16 cellular contexts compared by ENCODE assay signal in genomic region chr1:156463874-156464273, GRCh38. TPM values are rescaled to one million over a fixed set of nuclear protein-coding genes. Genes with fewer than 3 reads are reported as not detected.
DNase-seq lines count a peak whose midpoint lies in the region; FAIRE-seq and TF ChIP-seq lines count a peak whose summit lies in the region.
"Had no signal": no experiment of that assay in that cellular context is flagged by ENCODE, and none has a peak within 500 bp of the region (broad histone marks: within the 10 kb centered on the region; RNA-seq: fewer than 3 reads in every experiment).

No MANE protein-coding gene starts in this region.

- H4K8ac ChIP-seq in H1 (ENCODE audit: extremely low read depth, insufficient read depth, low read length): no peak overlapping the region
- no peak overlapping the region for H4K8ac ChIP-seq in mesendoderm (ENCODE audit: low read depth, low read length)

- H3K4ac ChIP-seq in H1 (replicated peaks; ENCODE audit: insufficient read length, low read depth, low read length) (no peak overlapping the region), mesendoderm (ENCODE audit: low read depth, low read length) (no peak overlapping the region)

- no peak for TF ChIP-seq RAD21 in H1 (IDR thresholded peaks at IDR 0.05 in 1 of 2, conservative IDR thresholded peaks at IDR 0.05 in 1 of 2; ENCODE audit: low read depth in 2 of 2, low read length in 2 of 2)

- H3K4me1 Mint-ChIP-seq in activated naive CD4-positive, alpha-beta T cell treated with anti-CD3 and anti-CD28 coated beads for 36 hours (ENCODE audit: low read depth): peaks cover 2% of the 10 kb centered on the region

- no peaks in the 10 kb centered on the region for H3K27me3 Mint-ChIP-seq in activated naive CD4-positive, alpha-beta T cell treated with anti-CD3 and anti-CD28 coated beads for 36 hours (ENCODE audit: low read depth)
- H3K27me3 Mint-ChIP-seq: activated CD4-positive, alpha-beta T cell treated with anti-CD3 and anti-CD28 coated beads, Interleukin-2, amount 10 ng/mL, durations not matched to agents 24 days and 14 days had no signal

- H3K27ac Mint-ChIP-seq in activated naive CD4-positive, alpha-beta T cell treated with anti-CD3 and anti-CD28 coated beads for 36 hours: no peak overlapping the region
- H3K27ac Mint-ChIP-seq: activated CD4-positive, alpha-beta T cell treated with anti-CD3 and anti-CD28 coated beads, Interleukin-2, amount 10 ng/mL, durations not matched to agents 24 days and 14 days had no signal

- H3K56ac ChIP-seq in H1 (replicated peaks; ENCODE audit: insufficient read length, low read depth, low read length): no peak overlapping the region
- peak overlapping the region; percentile 37 for H3K56ac ChIP-seq in mesendoderm (ENCODE audit: low read length)

- H3K9ac ChIP-seq in H1 (replicated peaks in 1 of 4; ENCODE audit: extremely low read depth in 1 of 4, low read depth in 3 of 4, low read length in 3 of 4): no peak overlapping the region
- H3K9ac ChIP-seq in mesendoderm (ENCODE audit: low read length): no peak overlapping the region

- intact Hi-C loops in stomach (cut with DNase I; ENCODE audit: low total_unique reads): loop anchor here (10.0 kb wide), 1 partner anchor 141 kb away; the partner anchor contains the start of gene GPATCH4
- intact Hi-C loops in activated naive CD4-positive, alpha-beta T cell treated with anti-CD3 and anti-CD28 coated beads for 36 hours (cut with micrococcal nuclease): no loop called here

- H3K9me3 ChIP-seq in H1 (ENCODE audit: insufficient read depth in 2 of 2, low read depth in 1 of 2, low read length in 1 of 2) (no peaks in the 10 kb centered on the region), stomach (no peaks in the 10 kb centered on the region)
- H3K9me3 ChIP-seq: body of pancreas had no signal

- H2BK5ac ChIP-seq in H1 (ENCODE audit: low read depth, low read length) (no peak overlapping the region), mesendoderm (ENCODE audit: low read length) (no peak overlapping the region)

- no peak overlapping the region for H2BK12ac ChIP-seq in H1 (ENCODE audit: low read depth, low read length)

- H3K4me2 ChIP-seq in H1 (ENCODE audit: insufficient read depth in 1 of 2, low read depth in 2 of 2, low read length in 2 of 2) (peak overlapping the region in 1 of 2 experiments; percentile 41; a peak in 1 of 4 replicates), mesendoderm (ENCODE audit: low read length) (no peak overlapping the region)

- H2BK15ac ChIP-seq in H1 (ENCODE audit: low read length) (no peak overlapping the region), mesendoderm (replicated peaks; ENCODE audit: low read depth) (no peak overlapping the region)

- H3K23ac ChIP-seq in H1 (ENCODE audit: insufficient read length): no peak overlapping the region
- no peak overlapping the region for H3K23ac ChIP-seq in mesendoderm (ENCODE audit: low read length)

- no peak overlapping the region for H3K4me3 ChIP-seq in H7 (ENCODE audit: insufficient read depth, low read depth, low read length)
- no peak overlapping the region for H3K4me3 ChIP-seq in H1 (ENCODE audit: extremely low read depth in 1 of 4, insufficient read depth in 2 of 4, low read depth in 3 of 4, low read length in 4 of 4)
- H3K4me3 ChIP-seq in mesendoderm (ENCODE audit: low read length): no peak overlapping the region
- no peak overlapping the region for H3K4me3 ChIP-seq in stomach
- H3K4me3 ChIP-seq: body of pancreas had no signal

- no peak for TF ChIP-seq CTCF in H1 (IDR thresholded peaks at IDR 0.05; ENCODE audit: control extremely low read depth in 1 of 3, insufficient read depth in 1 of 3, low read depth in 1 of 3, low read length in 3 of 3)
- no peak for TF ChIP-seq CTCF in stomach (IDR thresholded peaks at IDR 0.05)

- H3K27me3 ChIP-seq in H7 (ENCODE audit: control insufficient read depth, insufficient read depth, low read length) (no peaks in the 10 kb centered on the region), H1 (replicated peaks in 1 of 4; ENCODE audit: control insufficient read depth in 3 of 4, extremely low read depth in 1 of 4, insufficient read depth in 3 of 4, low read length in 3 of 4) (no peaks in the 10 kb centered on the region; a peak in 1 of 7 replicates), mesendoderm (ENCODE audit: insufficient read depth, low read length, poor library complexity) (no peaks in the 10 kb centered on the region), stomach (no peaks in the 10 kb centered on the region)
- H3K27me3 ChIP-seq: body of pancreas had no signal

- 70% methylated on average over 4 of the region's 4 CpGs; no CpG with 5 or more reads in 1 of the 2 experiments for WGBS in H1 (ENCODE audit: extremely low coverage in 1 of 2, insufficient coverage in 1 of 2, insufficient read length in 1 of 2, insufficient replicate concordance in 2 of 2, low coverage in 1 of 2, low lambda C conversion rate in 2 of 2, missing lambda C conversion rate in 1 of 2), 2 experiments
- WGBS in mesendoderm (ENCODE audit: extremely low coverage, insufficient coverage, low lambda C conversion rate): no CpG with 5 or more reads among the region's 4 CpGs
- WGBS in stomach, 5 donors: 66 to 77% (median 75%) methylated on average over 4 of the region's 4 CpGs

- H3K9me3 Mint-ChIP-seq in activated naive CD4-positive, alpha-beta T cell treated with anti-CD3 and anti-CD28 coated beads for 36 hours: no peaks in the 10 kb centered on the region
- H3K9me3 Mint-ChIP-seq: activated CD4-positive, alpha-beta T cell treated with anti-CD3 and anti-CD28 coated beads, Interleukin-2, amount 10 ng/mL, durations not matched to agents 24 days and 14 days had no signal

- H3K79me2 ChIP-seq in H1 (ENCODE audit: control insufficient read depth in 1 of 2, insufficient read depth in 2 of 2, low read length in 2 of 2) (no peaks in the 10 kb centered on the region), mesendoderm (ENCODE audit: control insufficient read depth, insufficient read depth, low read length) (no peaks in the 10 kb centered on the region)

- H2AK5ac ChIP-seq in H1 (ENCODE audit: low read depth, low read length) (no peak overlapping the region), mesendoderm (ENCODE audit: low read length) (no peak overlapping the region)

- H2AFZ ChIP-seq in H1 (ENCODE audit: low read length): no peak overlapping the region

- no peak for FAIRE-seq in H1 (lab: Jason Lieb, UNC)
- FAIRE-seq: endothelial cell of umbilical vein, H54 had no signal

- DNase-seq in H7 (peak; percentile 67), H1 (ENCODE audit: low read depth in 1 of 2, low spot score in 2 of 2) (no peak), mesendoderm (peak; percentile 69), stomach (no peak), SKM-1 treated with dmso at 0.1 percent for 144 hours (lab: John Stamatoyannopoulos, UW; ENCODE audit: unreplicated experiment) (no peak), SHP77 (lab: John Stamatoyannopoulos, UW) (no peak), NCI-H1930 (lab: John Stamatoyannopoulos, UW) (no peak)
- DNase-seq in activated naive CD4-positive, alpha-beta T cell treated with anti-CD3 and anti-CD28 coated beads for 36 hours: no peak
- DNase-seq: activated CD4-positive, alpha-beta T cell treated with anti-CD3 and anti-CD28 coated beads, Interleukin-2, amount 10 ng/mL, durations not matched to agents 24 days and 14 days; activated effector memory CD4-positive, alpha-beta T cell treated with Interleukin-2 at 50 U/mL for 16 hours; body of pancreas; hypothalamus; stimulated activated CD4-positive, alpha-beta T cell treated with anti-CD3 and anti-CD28 coated beads, Interleukin-12 subunit alpha, Interleukin-12 subunit beta, amount 100 ng/mL, for 4 hours; T-helper 1 cell had no signal

- H3K36me3 ChIP-seq in H7 (replicated peaks; ENCODE audit: control insufficient read depth, insufficient read depth, low read length) (peaks cover 1% of the 10 kb centered on the region; the same call in 1 of the 2 replicates), H1 (ENCODE audit: control insufficient read depth in 2 of 4, insufficient read depth in 4 of 4, low read length in 3 of 4) (peaks cover 0 to 9% (median 1%) of the 10 kb centered on the region in 4 experiments; a peak in 2 of 8 replicates), mesendoderm (ENCODE audit: control insufficient read depth, insufficient read depth, low read length) (no peaks in the 10 kb centered on the region), stomach (peaks cover 33 to 43% (median 39%) of the 10 kb centered on the region in 4 donors)

- no peak overlapping the region for H2BK20ac ChIP-seq in H1 (ENCODE audit: low read length)

- H4K91ac ChIP-seq in H1 (replicated peaks; ENCODE audit: insufficient read length, low read length): no peak overlapping the region

- TF ChIP-seq POLR2A in H1 (IDR thresholded peaks at IDR 0.05; ENCODE audit: control extremely low read depth in 1 of 2, low read depth in 2 of 2, low read length in 2 of 2) (no peak), stomach (IDR thresholded peaks at IDR 0.05) (no peak)

- no peak for TF ChIP-seq EP300 in H1 (IDR thresholded peaks at IDR 0.05; ENCODE audit: borderline replicate concordance in 1 of 2, low read depth in 2 of 2, low read length in 2 of 2)
- peak; percentile 55 for TF ChIP-seq EP300 in stomach (IDR thresholded peaks at IDR 0.05)

- H3K4me1 ChIP-seq in H1 (replicated peaks in 1 of 4; ENCODE audit: control insufficient read depth in 3 of 4, insufficient read depth in 4 of 4, low read length in 3 of 4) (peaks cover 0 to 18% (median 8%) of the 10 kb centered on the region in 4 experiments; a peak in 5 of 7 replicates), mesendoderm (ENCODE audit: control insufficient read depth, low read depth, low read length) (peaks cover 2% of the 10 kb centered on the region), stomach (peaks cover 38 to 79% (median 65%) of the 10 kb centered on the region in 4 donors)

- H3K23me2 ChIP-seq in H1 (ENCODE audit: low read depth, low read length): no peaks in the 10 kb centered on the region

- H2BK120ac ChIP-seq in H1 (replicated peaks; ENCODE audit: low read depth, low read length): no peak overlapping the region
- no peak overlapping the region for H2BK120ac ChIP-seq in mesendoderm (ENCODE audit: low read depth, low read length)

- no peak overlapping the region for H3K4me3 Mint-ChIP-seq in activated naive CD4-positive, alpha-beta T cell treated with anti-CD3 and anti-CD28 coated beads for 36 hours
- H3K4me3 Mint-ChIP-seq: activated CD4-positive, alpha-beta T cell treated with anti-CD3 and anti-CD28 coated beads, Interleukin-2, amount 10 ng/mL, durations not matched to agents 24 days and 14 days had no signal

- H3K79me1 ChIP-seq in H1 (ENCODE audit: low read depth, low read length): no peaks in the 10 kb centered on the region; the same call in 1 of the 2 replicates
- H3K79me1 ChIP-seq in mesendoderm (ENCODE audit: low read length): no peaks in the 10 kb centered on the region

- peaks cover 10% of the 10 kb centered on the region for H3K36me3 Mint-ChIP-seq in activated naive CD4-positive, alpha-beta T cell treated with anti-CD3 and anti-CD28 coated beads for 36 hours (ENCODE audit: low read depth)

- no peak overlapping the region for H3K14ac ChIP-seq in H1 (ENCODE audit: insufficient read length)

- H4K5ac ChIP-seq in H1 (ENCODE audit: insufficient read length, low read depth, low read length): no peak overlapping the region
- no peak overlapping the region for H4K5ac ChIP-seq in mesendoderm (ENCODE audit: low read length)

- POLR2A ChIA-PET in H1 (lab: Charles Lee; ENCODE audit: partially characterized antibody): no interaction called here

- no peaks in the 10 kb centered on the region for H4K20me1 ChIP-seq in H1 (replicated peaks in 1 of 2; ENCODE audit: control insufficient read depth in 1 of 2, insufficient read depth in 2 of 2, low read length in 2 of 2)

- H3K18ac ChIP-seq in H1 (ENCODE audit: extremely low read depth, low read length) (0 out of 2 replicates have a peak overlapping the region, but pooled peaks have one; percentile 38), mesendoderm (ENCODE audit: low read length) (no peak overlapping the region)

- CTCF ChIA-PET in H1 (lab: Charles Lee; ENCODE audit: partially characterized antibody): no interaction called here
- CTCF ChIA-PET in activated naive CD4-positive, alpha-beta T cell treated with anti-CD3 and anti-CD28 coated beads for 36 hours (lab: Charles Lee): no interaction called here

- H3K27ac ChIP-seq in H1 (ENCODE audit: low read depth, low read length) (no peak overlapping the region), mesendoderm (ENCODE audit: low read depth, low read length) (no peak overlapping the region), stomach (peak overlapping the region; percentile 44 to 97 (median 60))

RNA-seq across cellular contexts. Expression of gene MEF2D, which starts 36.7 kb away (rescaled TPM):
- total RNA-seq in H7 (2014; rRNA removed; shearing (Covaris generic)): 14.2 TPM in 2 replicates
- 17.3 and 19.5 TPM in 2 replicates for total RNA-seq in H1 (2021; fragmentation: NEBNext Ultra II Directional; extraction: Animal tissue kit (Norgen Biotek cat#: 25700))
- 20.3 and 44.4 TPM in 2 replicates for polyA plus RNA-seq in H1 (2011; rRNA removed)
- polyA plus RNA-seq in H1 (2011; cell fraction: cytosol; rRNA removed): 12.4 TPM
- 19.5 TPM for polyA plus RNA-seq in H1 (2011; cell fraction: nucleus; rRNA removed)
- polyA plus RNA-seq in H1 (2012, experiment 1 of 2): 10.3 to 14.6 TPM (median 12.8 TPM) in 4 replicates
- polyA plus RNA-seq in H1 (2012, experiment 2 of 2): 8.1 TPM
- polyA plus RNA-seq in H1 (2013, experiment 1 of 2): 9.1 TPM
- 8.8 TPM for polyA plus RNA-seq in H1 (2013, experiment 2 of 2)
- polyA minus RNA-seq in H1 (2011; rRNA and poly(A)+ RNA removed): 6.7 and 7.7 TPM in 2 replicates
- 14.5 TPM for polyA minus RNA-seq in H1 (2011; cell fraction: cytosol; rRNA and poly(A)+ RNA removed)
- polyA minus RNA-seq in H1 (2011; cell fraction: nucleus; rRNA and poly(A)+ RNA removed): 9.3 TPM
- polyA plus RNA-seq in mesendoderm (2013, experiment 1 of 2): 11.7 TPM
- 11.4 TPM for polyA plus RNA-seq in mesendoderm (2013, experiment 2 of 2)
- 100 to 1,000 TPM in 1 of 5 donors, 10 to 100 TPM in 4; 14.3 to 136 (median 62.5) TPM for total RNA-seq in stomach
- 10 to 100 TPM in 2 of 3 donors, 1 to 10 TPM in 1; 7.7 to 15.6 (median 14.5) TPM for polyA plus RNA-seq in stomach
- total RNA-seq in activated naive CD4-positive, alpha-beta T cell treated with anti-CD3 and anti-CD28 coated beads for 36 hours: 10 to 100 TPM; 28.8 to 32.8 TPM

Comparison
In these comparisons a context has a peak if more than half of its experiments do, and no peak if none do; other contexts are left out.
1. DNase-seq: peak in H7 (single experiment) and mesendoderm (single experiment); none in H1 (0 of 2), stomach (single experiment), SKM-1 treated with dmso at 0.1 percent for 144 hours (single experiment), activated naive CD4-positive, alpha-beta T cell treated with anti-CD3 and anti-CD28 coated beads for 36 hours (single experiment), SHP77 (0 of 2) and NCI-H1930 (0 of 2).
2. H3K27ac ChIP-seq: peak in stomach (5 of 5); none in H1 (single experiment) and mesendoderm (single experiment).